In the genomic region with DNA sequence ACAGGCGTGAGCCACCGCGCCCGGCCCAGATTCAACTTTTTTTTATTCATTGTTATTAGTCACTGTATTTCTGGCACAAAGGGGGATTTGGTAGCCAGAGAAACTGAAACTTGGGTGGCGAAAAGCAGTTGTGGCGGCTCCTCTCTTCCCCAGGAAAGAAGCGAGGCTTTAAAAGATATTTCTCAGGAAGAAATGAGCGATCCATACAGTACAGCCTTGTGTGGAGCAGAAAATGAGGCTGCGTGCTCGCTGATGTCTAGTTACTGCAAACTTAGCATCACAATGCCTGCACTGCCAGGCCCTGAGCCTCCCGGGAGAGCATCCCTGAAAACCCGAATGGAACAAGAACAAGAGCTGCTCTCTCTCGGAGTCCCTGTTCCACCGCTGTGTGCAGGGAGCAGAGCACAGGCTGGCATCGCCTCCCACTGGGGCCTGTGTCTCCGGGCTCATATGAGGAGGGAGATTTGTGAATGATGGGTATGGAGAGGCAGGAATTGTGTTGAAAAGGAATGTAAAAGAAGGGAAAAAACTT, we compare ENCODE assay signal across 1 cellular context.
TF ChIP-seq lines count a peak whose summit lies in the region.

No MANE protein-coding gene starts in this region.

TF ChIP-seq in IMR-90, 13 proteins besides CTCF, POLR2A, EP300 and RAD21 (continued from another document):
- TF ChIP-seq, protein P1, sequence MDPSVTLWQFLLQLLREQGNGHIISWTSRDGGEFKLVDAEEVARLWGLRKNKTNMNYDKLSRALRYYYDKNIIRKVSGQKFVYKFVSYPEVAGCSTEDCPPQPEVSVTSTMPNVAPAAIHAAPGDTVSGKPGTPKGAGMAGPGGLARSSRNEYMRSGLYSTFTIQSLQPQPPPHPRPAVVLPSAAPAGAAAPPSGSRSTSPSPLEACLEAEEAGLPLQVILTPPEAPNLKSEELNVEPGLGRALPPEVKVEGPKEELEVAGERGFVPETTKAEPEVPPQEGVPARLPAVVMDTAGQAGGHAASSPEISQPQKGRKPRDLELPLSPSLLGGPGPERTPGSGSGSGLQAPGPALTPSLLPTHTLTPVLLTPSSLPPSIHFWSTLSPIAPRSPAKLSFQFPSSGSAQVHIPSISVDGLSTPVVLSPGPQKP (IDR thresholded peaks at IDR 0.05; ENCODE audit: borderline replicate concordance, low read depth, low read length): no peak
- TF ChIP-seq RFX5 (IDR thresholded peaks at IDR 0.05; ENCODE audit: low read depth, low read length): no peak
